ENCODE assay signal across 10 cellular contexts in the genomic region with DNA sequence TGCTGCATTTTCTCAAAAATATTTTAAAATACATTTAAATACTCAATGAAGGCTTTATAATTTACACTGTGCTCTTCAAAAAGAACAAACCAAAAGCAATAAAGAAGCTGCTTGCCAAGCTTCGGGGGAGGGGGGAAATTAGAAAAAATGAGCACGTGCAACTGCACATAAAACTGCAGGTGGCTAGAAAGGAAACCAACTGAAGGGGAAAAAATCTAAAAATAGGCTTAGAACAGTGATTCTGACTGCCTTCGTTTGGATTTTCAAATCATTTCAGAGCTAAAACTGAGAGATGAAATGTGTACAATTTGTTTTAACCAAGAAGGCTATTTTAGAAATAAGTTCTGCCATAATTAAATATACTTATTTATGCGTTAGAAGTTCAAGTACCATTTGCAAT.
A peak's percentile ranks its signal among the peaks of the same experiment; 100 is the strongest.
DNase-seq lines count a peak whose midpoint lies in the region; ATAC-seq lines count a peak whose summit lies in the region.
"Had no signal": no experiment of that assay in that cellular context is flagged by ENCODE, and none has a peak within 500 bp of the region (broad histone marks: within the 10 kb centered on the region; RNA-seq: fewer than 3 reads in every experiment).

No MANE protein-coding gene starts in this region.

- H3K79me2 ChIP-seq in Karpas-422 (ENCODE audit: low read length), result peaks cover 98% of the 10 kb centered on the region

- no peaks in the 10 kb centered on the region for H3K9me3 ChIP-seq in Karpas-422 (ENCODE audit: low read length)

- H3K27me3 ChIP-seq in Karpas-422 (ENCODE audit: low read length), result no peaks in the 10 kb centered on the region

- peaks cover 85% of the 10 kb centered on the region for H3K4me1 ChIP-seq in Karpas-422 (ENCODE audit: low read length)

- no peak overlapping the region for H3K9ac ChIP-seq in Karpas-422 (ENCODE audit: low read length)

- no peaks in the 10 kb centered on the region for H4K20me1 ChIP-seq in Karpas-422 (ENCODE audit: insufficient read depth, low read depth, low read length)

- no peak overlapping the region for H2AFZ ChIP-seq in Karpas-422 (ENCODE audit: low read length)

- no peaks in the 10 kb centered on the region for H3K9me2 ChIP-seq in Karpas-422 (replicated peaks; ENCODE audit: insufficient read depth, low read length)

- peak overlapping the region; percentile 92 for H3K27ac ChIP-seq in Karpas-422 (ENCODE audit: low read length)
- H3K27ac ChIP-seq: A549 had no signal

- ATAC-seq in GM21360 (IDR thresholded peaks at IDR 0.05; ENCODE audit: unreplicated experiment), result peak; percentile 44
- no peak for ATAC-seq in HG03196 (IDR thresholded peaks at IDR 0.05; ENCODE audit: unreplicated experiment)
- ATAC-seq: A549 had no signal

- DNase-seq in NCI-H2029 (lab: John Stamatoyannopoulos, UW) (peak; percentile 20), NCI-H2029 treated with DMSO at 0.1 percent for 48 hours (lab: John Stamatoyannopoulos, UW) (no peak), Karpas-422 (peak; percentile 94), inferior parietal cortex (ENCODE audit: extremely low spot score) (peak; percentile 52), NCI-H345 treated with DMSO at 0.1 percent for 48 hours (lab: John Stamatoyannopoulos, UW; ENCODE audit: unreplicated experiment) (no peak)
- DNase-seq in activated CD4-positive, CD25-positive, alpha-beta regulatory T cell treated with anti-CD3 and anti-CD28 coated beads, Interleukin-2, amount 50 U/mL, for 72 hours, result no peak
- DNase-seq: NCI-H524 treated with DMSO at 0.1 percent for 48 hours had no signal

- H3K36me3 ChIP-seq in Karpas-422 (ENCODE audit: insufficient read depth, low read length), result 0 out of 2 replicates have a peak, but pooled peaks cover 4% of the 10 kb centered on the region

- H3K4me2 ChIP-seq in Karpas-422 (ENCODE audit: low read depth, low read length, poor library complexity, severe bottlenecking), result peak overlapping the region; percentile 45
- H3K4me2 ChIP-seq: A549 had no signal

- H3K4me3 ChIP-seq in Karpas-422 (ENCODE audit: low read length), result peak overlapping the region; percentile 6; the same call in 1 of the 2 replicates
- H3K4me3 ChIP-seq: A549 had no signal

Comparison
In these comparisons a context has a peak if more than half of its experiments do, and no peak if none do; other contexts are left out.
1. DNase-seq: peak in NCI-H2029 (single experiment), Karpas-422 (single experiment) and inferior parietal cortex (single experiment); none in NCI-H2029 treated with DMSO at 0.1 percent for 48 hours (single experiment), NCI-H345 treated with DMSO at 0.1 percent for 48 hours (single experiment) and activated CD4-positive, CD25-positive, alpha-beta regulatory T cell treated with anti-CD3 and anti-CD28 coated beads, Interleukin-2, amount 50 U/mL, for 72 hours (single experiment).